15 cellular contexts compared by ENCODE assay signal in the genomic region with DNA sequence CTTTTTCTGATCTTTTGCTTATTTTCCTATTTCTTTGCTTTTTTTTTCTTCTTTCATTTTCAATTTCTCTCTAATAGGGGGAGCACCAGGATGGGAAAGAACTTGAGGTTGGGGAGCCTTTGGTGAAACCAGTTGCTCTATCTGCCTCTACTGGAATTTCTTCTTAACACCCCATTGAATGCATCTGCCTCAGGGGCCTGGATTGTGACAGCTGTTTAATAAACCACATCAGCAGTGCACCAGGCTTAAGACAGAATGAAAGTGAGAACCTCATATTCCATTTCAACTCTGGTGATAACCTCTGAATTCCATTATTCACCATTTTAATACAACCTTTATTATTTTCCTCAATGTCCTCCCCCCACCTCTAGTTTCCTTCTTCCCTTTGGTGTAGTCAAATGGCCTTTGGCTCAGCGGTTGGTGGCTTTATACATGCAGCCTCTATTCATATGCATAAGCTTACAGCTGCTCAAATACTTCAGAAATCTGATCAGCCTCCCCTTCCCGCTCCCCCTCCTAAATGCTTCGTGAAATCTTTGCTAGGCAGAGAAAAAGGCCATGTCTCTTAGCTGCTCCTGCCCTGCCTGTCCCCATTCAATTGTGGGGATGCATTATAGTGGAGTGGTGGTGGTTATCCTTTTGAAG.
DNase-seq lines count a peak whose midpoint lies in the region; TF ChIP-seq lines count a peak whose summit lies in the region.
"Had no signal": no experiment of that assay in that cellular context is flagged by ENCODE, and none has a peak within 500 bp of the region (broad histone marks: within the 10 kb centered on the region; RNA-seq: fewer than 3 reads in every experiment).

No MANE protein-coding gene starts in this region.

- no peaks in the 10 kb centered on the region for H3K36me3 Mint-ChIP-seq in neural progenitor cell
- H3K36me3 Mint-ChIP-seq in activated T-helper 2 cell treated with anti-CD3 and anti-CD28 coated beads, Interferon-gamma antibody, Interleukin-2, Interleukin-4, amounts not matched to agents 10 μg/mL and 5 μg/mL and 100 μg/mL, durations not matched to agents 14 hours and 24 hours and 36 hours (ENCODE audit: low read depth) = no peaks in the 10 kb centered on the region

- H3F3A ChIP-seq in neural progenitor cell (ENCODE audit: low read depth) = peaks cover 17% of the 10 kb centered on the region

- peaks cover 9% of the 10 kb centered on the region for H3K9me3 Mint-ChIP-seq in neural progenitor cell
- no peaks in the 10 kb centered on the region for H3K9me3 Mint-ChIP-seq in activated T-helper 2 cell treated with anti-CD3 and anti-CD28 coated beads, Interferon-gamma antibody, Interleukin-2, Interleukin-4, amounts not matched to agents 10 μg/mL and 5 μg/mL and 100 μg/mL, durations not matched to agents 14 hours and 24 hours and 36 hours
- H3K9me3 Mint-ChIP-seq: T-helper 2 cell treated with Interferon-gamma antibody and Interleukin-4, amounts not matched to agents 5 μg/mL and 100 μg/mL, for 36 hours had no signal

- TF ChIP-seq CTCF in neural progenitor cell (IDR thresholded peaks at IDR 0.05) = no peak

- no peak overlapping the region for H3K27ac Mint-ChIP-seq in neural progenitor cell
- H3K27ac Mint-ChIP-seq in activated T-helper 2 cell treated with anti-CD3 and anti-CD28 coated beads, Interferon-gamma antibody, Interleukin-2, Interleukin-4, amounts not matched to agents 10 μg/mL and 5 μg/mL and 100 μg/mL, durations not matched to agents 14 hours and 24 hours and 36 hours = no peak overlapping the region
- H3K27ac Mint-ChIP-seq: B cell; T-helper 2 cell treated with Interferon-gamma antibody and Interleukin-4, amounts not matched to agents 5 μg/mL and 100 μg/mL, for 36 hours had no signal

- H4K20me1 ChIP-seq in neural progenitor cell (ENCODE audit: low read depth) = no peaks in the 10 kb centered on the region

- no peak overlapping the region for H3K27ac ChIP-seq in neural progenitor cell
- H3K27ac ChIP-seq: right lobe of liver had no signal

- no peak overlapping the region for H2AFZ ChIP-seq in neural progenitor cell (replicated peaks)

- H3K36me3 ChIP-seq in NT2/D1 (ENCODE audit: insufficient read depth, insufficient read length, low read length) (no peaks in the 10 kb centered on the region), neural progenitor cell (no peaks in the 10 kb centered on the region)
- H3K36me3 ChIP-seq: right lobe of liver had no signal

- intact Hi-C loops in activated T-helper 2 cell treated with anti-CD3 and anti-CD28 coated beads, Interferon-gamma antibody, Interleukin-2, Interleukin-4, amounts not matched to agents 10 μg/mL and 5 μg/mL and 100 μg/mL, durations not matched to agents 14 hours and 24 hours and 36 hours (cut with micrococcal nuclease) = no loop called here

- H3K9ac ChIP-seq in NT2/D1 (ENCODE audit: insufficient read length, low read depth) (no peak overlapping the region), neural progenitor cell (no peak overlapping the region)

- peaks cover 3% of the 10 kb centered on the region for H3K27me3 Mint-ChIP-seq in neural progenitor cell (ENCODE audit: insufficient read depth, low read depth)
- H3K27me3 Mint-ChIP-seq in activated T-helper 2 cell treated with anti-CD3 and anti-CD28 coated beads, Interferon-gamma antibody, Interleukin-2, Interleukin-4, amounts not matched to agents 10 μg/mL and 5 μg/mL and 100 μg/mL, durations not matched to agents 14 hours and 24 hours and 36 hours (ENCODE audit: low read depth) = no peaks in the 10 kb centered on the region
- H3K27me3 Mint-ChIP-seq: B cell had no signal

- no peaks in the 10 kb centered on the region for H3K79me2 ChIP-seq in neural progenitor cell (ENCODE audit: low read depth)

- H3K4me3 ChIP-seq in NT2/D1 (ENCODE audit: insufficient read length, low read depth) (no peak overlapping the region), neural progenitor cell (peak overlapping the region; percentile 16)
- H3K4me3 ChIP-seq: right lobe of liver had no signal

- peak overlapping the region; percentile 45 for H3K4me2 ChIP-seq in neural progenitor cell

- DNase-seq in LHCN-M2 (ENCODE audit: low read depth) = peak; percentile 30
- DNase-seq in NCI-H2081 treated with DMSO at 0.1 percent for 48 hours (lab: John Stamatoyannopoulos, UW) = peak; percentile 90
- peak; percentile 80 for DNase-seq in NT2/D1 (ENCODE audit: low read depth, low spot score)
- DNase-seq in neural progenitor cell (ENCODE audit: low spot score) = peak; percentile 14
- no peak for DNase-seq in NCI-H1694 treated with DMSO at 0.1 percent for 48 hours (lab: John Stamatoyannopoulos, UW)
- no peak for DNase-seq in activated T-helper 2 cell treated with anti-CD3 and anti-CD28 coated beads, Interferon-gamma antibody, Interleukin-2, Interleukin-4, amounts not matched to agents 10 μg/mL and 5 μg/mL and 100 μg/mL, durations not matched to agents 14 hours and 24 hours and 36 hours (ENCODE audit: low spot score)
- no peak for DNase-seq in stimulated activated CD4-positive, alpha-beta T cell treated with anti-CD3 and anti-CD28 coated beads, Interleukin-12 subunit alpha, Interleukin-12 subunit beta, amount 100 ng/mL, for 4 hours
- DNase-seq: activated CD8-positive, alpha-beta memory T cell treated with anti-CD3 and anti-CD28 coated beads, Interleukin-2, amount 50 U/mL, for 4 hours; activated naive CD4-positive, alpha-beta T cell treated with Interleukin-2 at 50 U/mL for 16 hours; erythroblast; kidney glomerular epithelial cell; occipital lobe; right lobe of liver had no signal

- no peak overlapping the region for H3K4me3 Mint-ChIP-seq in neural progenitor cell
- H3K4me3 Mint-ChIP-seq in activated T-helper 2 cell treated with anti-CD3 and anti-CD28 coated beads, Interferon-gamma antibody, Interleukin-2, Interleukin-4, amounts not matched to agents 10 μg/mL and 5 μg/mL and 100 μg/mL, durations not matched to agents 14 hours and 24 hours and 36 hours (ENCODE audit: low read depth) = no peak overlapping the region
- H3K4me3 Mint-ChIP-seq: B cell; T-helper 2 cell treated with Interferon-gamma antibody and Interleukin-4, amounts not matched to agents 5 μg/mL and 100 μg/mL, for 36 hours had no signal

- no peaks in the 10 kb centered on the region for H3K4me1 ChIP-seq in NT2/D1 (ENCODE audit: insufficient read depth, insufficient read length)
- peaks cover 19% of the 10 kb centered on the region for H3K4me1 ChIP-seq in neural progenitor cell
- H3K4me1 ChIP-seq: right lobe of liver had no signal

- H3K27me3 ChIP-seq in NT2/D1 (ENCODE audit: insufficient read depth, insufficient read length) = no peaks in the 10 kb centered on the region
- no peaks in the 10 kb centered on the region for H3K27me3 ChIP-seq in neural progenitor cell
- H3K27me3 ChIP-seq: right lobe of liver had no signal

- no peaks in the 10 kb centered on the region for H3K9me3 ChIP-seq in NT2/D1 (ENCODE audit: insufficient read depth, low read length)
- H3K9me3 ChIP-seq in neural progenitor cell (ENCODE audit: low read depth) = no peaks in the 10 kb centered on the region
- H3K9me3 ChIP-seq: right lobe of liver had no signal

- peaks cover 2% of the 10 kb centered on the region for H3K4me1 Mint-ChIP-seq in neural progenitor cell
- H3K4me1 Mint-ChIP-seq in activated T-helper 2 cell treated with anti-CD3 and anti-CD28 coated beads, Interferon-gamma antibody, Interleukin-2, Interleukin-4, amounts not matched to agents 10 μg/mL and 5 μg/mL and 100 μg/mL, durations not matched to agents 14 hours and 24 hours and 36 hours (ENCODE audit: low read depth) = no peaks in the 10 kb centered on the region
- H3K4me1 Mint-ChIP-seq: B cell had no signal

Comparison
In these comparisons a context has a peak if more than half of its experiments do, and no peak if none do; other contexts are left out.
1. DNase-seq: peak in LHCN-M2 (single experiment), NCI-H2081 treated with DMSO at 0.1 percent for 48 hours (single experiment), NT2/D1 (single experiment) and neural progenitor cell (single experiment); none in NCI-H1694 treated with DMSO at 0.1 percent for 48 hours (single experiment), activated T-helper 2 cell treated with anti-CD3 and anti-CD28 coated beads, Interferon-gamma antibody, Interleukin-2, Interleukin-4, amounts not matched to agents 10 μg/mL and 5 μg/mL and 100 μg/mL, durations not matched to agents 14 hours and 24 hours and 36 hours (single experiment) and stimulated activated CD4-positive, alpha-beta T cell treated with anti-CD3 and anti-CD28 coated beads, Interleukin-12 subunit alpha, Interleukin-12 subunit beta, amount 100 ng/mL, for 4 hours (single experiment).